ENCODE assay signal across 7 cellular contexts in genomic region chr4:108838451-108838850, GRCh38.
"Had no signal": no experiment of that assay in that cellular context is flagged by ENCODE, and none has a peak within 500 bp of the region (broad histone marks: within the 10 kb centered on the region; RNA-seq: fewer than 3 reads in every experiment).

No MANE protein-coding gene starts in this region.

- H3K9ac ChIP-seq: GM23248 had no signal

- H3K4me1 Mint-ChIP-seq: IgD-negative memory B cell had no signal

- H3K27ac Mint-ChIP-seq: HFFc6, IgD-negative memory B cell had no signal

- H3K9me3 Mint-ChIP-seq: HFFc6, IgD-negative memory B cell had no signal

- H3K27me3 Mint-ChIP-seq: IgD-negative memory B cell had no signal

- H3K36me3 ChIP-seq: HAP-1 had no signal

- H3K27ac ChIP-seq: GM23248, HL-60 had no signal

- H3K4me3 Mint-ChIP-seq: HFFc6, IgD-negative memory B cell had no signal

- H3K4me3 ChIP-seq: GM23248, HAP-1 had no signal

- DNase-seq: GM23248, GOT3, H7, HFFc6 had no signal

- H3K9me3 ChIP-seq: HAP-1 had no signal

- H2AFZ ChIP-seq: GM23248 had no signal

- H3K36me3 Mint-ChIP-seq: IgD-negative memory B cell had no signal
